In genomic region chrX:13646154-13646549, GRCh38 we compare ENCODE assay signal across 8 cellular contexts. TPM values are rescaled to one million over a fixed set of nuclear protein-coding genes. Genes with fewer than 3 reads are reported as not detected.
A peak's percentile ranks its signal among the peaks of the same experiment; 100 is the strongest.
DNase-seq lines count a peak whose midpoint lies in the region; ATAC-seq and TF ChIP-seq lines count a peak whose summit lies in the region.

No MANE protein-coding gene starts in this region.

- H3K27me3 ChIP-seq in GM23338 (ENCODE audit: insufficient read depth) (no peaks in the 10 kb centered on the region), heart left ventricle (peaks cover 0 to 32% (median 0%) of the 10 kb centered on the region in 9 donors)

- peaks cover 0 to 6% (median 0%) of the 10 kb centered on the region in 12 donors for H3K9me3 ChIP-seq in heart left ventricle

- no peak overlapping the region for H3K4me3 ChIP-seq in GM23338
- H3K4me3 ChIP-seq in heart left ventricle, result no peak overlapping the region

- no peak for TF ChIP-seq POLR2A in heart left ventricle (IDR thresholded peaks at IDR 0.05)

- H3K4me3 Mint-ChIP-seq in GM23338, result no peak overlapping the region
- no peak overlapping the region for H3K4me3 Mint-ChIP-seq in activated naive CD8-positive, alpha-beta T cell treated with anti-CD3 and anti-CD28 coated beads for 36 hours

- no peaks in the 10 kb centered on the region for H3F3A ChIP-seq in GM23338 (replicated peaks; ENCODE audit: low read depth)

- H4K20me1 ChIP-seq in GM23338 (replicated peaks; ENCODE audit: insufficient read depth), result no peaks in the 10 kb centered on the region

- H3K27ac ChIP-seq in C4-2B, result no peak overlapping the region
- 0 out of 2 replicates have a peak overlapping the region, but pooled peaks have one; percentile 55 for H3K27ac ChIP-seq in GM23338 (ENCODE audit: low read depth)
- H3K27ac ChIP-seq in heart left ventricle, result no peak overlapping the region

- intact Hi-C loops in heart left ventricle (cut with DNase I), result loop anchor here in 8 of 10 donors (2.0 to 10.0 kb wide), 7 partner anchors 137 to 701 kb away; no protein-coding TSS in a partner anchor

- no peaks in the 10 kb centered on the region for H3K27me3 Mint-ChIP-seq in GM23338 (ENCODE audit: insufficient read depth, low read depth, poor library complexity)
- H3K27me3 Mint-ChIP-seq in activated naive CD8-positive, alpha-beta T cell treated with anti-CD3 and anti-CD28 coated beads for 36 hours, result no peaks in the 10 kb centered on the region

- peak; percentile 76 for DNase-seq in GM23338 (ENCODE audit: low spot score)
- peak; percentile 63 for DNase-seq in NCI-H748 (lab: John Stamatoyannopoulos, UW; ENCODE audit: unreplicated experiment)
- peak; percentile 31 for DNase-seq in activated naive CD8-positive, alpha-beta T cell treated with anti-CD3 and anti-CD28 coated beads for 36 hours
- peak; percentile 43 to 69 (median 64) for DNase-seq in heart left ventricle
- peak; percentile 38 for DNase-seq in renal cortical epithelial cell (ENCODE audit: low read depth)

- 42 to 44% (median 43%) methylated on average over 3 of the region's 3 CpGs for WGBS in heart left ventricle, 4 donors

- no peaks in the 10 kb centered on the region for H3K79me2 ChIP-seq in GM23338 (replicated peaks; ENCODE audit: insufficient read depth)

- TF ChIP-seq CTCF in C4-2B (conservative IDR thresholded peaks at IDR 0.05) (peak; percentile 65), GM23338 (conservative IDR thresholded peaks at IDR 0.05; ENCODE audit: low read depth in 2 of 2) (peak; percentile 59 to 81), heart left ventricle (IDR thresholded peaks at IDR 0.05) (peak; percentile 30 to 74 (median 62))

- peak overlapping the region; percentile 69; the same call in 1 of the 2 replicates for H2AFZ ChIP-seq in GM23338

- no peaks in the 10 kb centered on the region for H3K9me2 ChIP-seq in GM23338 (ENCODE audit: insufficient read depth)

- H3K36me3 Mint-ChIP-seq in GM23338 (ENCODE audit: low read depth), result no peaks in the 10 kb centered on the region
- H3K36me3 Mint-ChIP-seq in activated naive CD8-positive, alpha-beta T cell treated with anti-CD3 and anti-CD28 coated beads for 36 hours, result no peaks in the 10 kb centered on the region

- H3K36me3 ChIP-seq in GM23338 (ENCODE audit: insufficient read depth) (no peaks in the 10 kb centered on the region), heart left ventricle (no peaks in the 10 kb centered on the region)

- H3K4me2 ChIP-seq in GM23338, result no peak overlapping the region

- peaks cover 8% of the 10 kb centered on the region; the same call in 2 of the 3 replicates for H3K4me1 Mint-ChIP-seq in GM23338
- H3K4me1 Mint-ChIP-seq in activated naive CD8-positive, alpha-beta T cell treated with anti-CD3 and anti-CD28 coated beads for 36 hours, result peaks cover 3% of the 10 kb centered on the region

- no peaks in the 10 kb centered on the region for H3K9me3 Mint-ChIP-seq in GM23338
- H3K9me3 Mint-ChIP-seq in activated naive CD8-positive, alpha-beta T cell treated with anti-CD3 and anti-CD28 coated beads for 36 hours, result no peaks in the 10 kb centered on the region

- H3K4me1 ChIP-seq in GM23338 (ENCODE audit: insufficient read depth), result no peaks in the 10 kb centered on the region
- H3K4me1 ChIP-seq in heart left ventricle, result peaks cover 0 to 10% (median 0%) of the 10 kb centered on the region in 12 donors

- ATAC-seq in GM23338 (peak; percentile 90), heart left ventricle (peak in 3 of 4 donors; percentile 68 to 81 (median 78)), GM18517 (IDR thresholded peaks at IDR 0.05; ENCODE audit: unreplicated experiment) (no peak), GM19395 (IDR thresholded peaks at IDR 0.05; ENCODE audit: unreplicated experiment) (no peak)

- peak overlapping the region; percentile 79 for H3K27ac Mint-ChIP-seq in GM23338
- no peak overlapping the region for H3K27ac Mint-ChIP-seq in activated naive CD8-positive, alpha-beta T cell treated with anti-CD3 and anti-CD28 coated beads for 36 hours

TF ChIP-seq in GM23338, 12 proteins besides CTCF, POLR2A, EP300 and RAD21:
- no peak for TF ChIP-seq STAT1 (IDR thresholded peaks at IDR 0.05; ENCODE audit: unreplicated experiment)
- TF ChIP-seq JUNB (IDR thresholded peaks at IDR 0.05; ENCODE audit: unreplicated experiment), result no peak
- no peak for TF ChIP-seq EZH2 (IDR thresholded peaks at IDR 0.05; ENCODE audit: low read depth, unreplicated experiment)
- no peak for TF ChIP-seq ETS1 (IDR thresholded peaks at IDR 0.05)
- no peak for TF ChIP-seq ZNF114 (CRISPR knock-in tag; IDR thresholded peaks at IDR 0.05)
- no peak for TF ChIP-seq NANOG (IDR thresholded peaks at IDR 0.05; ENCODE audit: borderline replicate concordance)

RNA-seq across cellular contexts. Expression of gene TCEANC, which starts 6.8 kb away (rescaled TPM):
- total RNA-seq in GM23338 (2014; rRNA removed; shearing (Covaris generic)), result 2.5 and 5.5 TPM in 2 replicates
- 0.89 and 1.2 TPM in 2 replicates for polyA plus RNA-seq in GM23338 (2016; fragmentation: Nextera tagmentation; extraction: Ambion mirVana)
- under 1 TPM; 0.84 to 0.89 TPM for total RNA-seq in activated naive CD8-positive, alpha-beta T cell treated with anti-CD3 and anti-CD28 coated beads for 36 hours
- total RNA-seq in heart left ventricle, result 1 to 10 TPM; 1.9 to 6.8 (median 4.2) TPM
- 1 to 10 TPM; 1.0 to 2.1 TPM for polyA plus RNA-seq in heart left ventricle
- total RNA-seq in renal cortical epithelial cell, result 2.5 and 4.5 TPM in 2 replicates

RNA-seq across cellular contexts. Expression of gene RAB9A, which starts 42.8 kb away (rescaled TPM):
- total RNA-seq in GM23338 (2014; rRNA removed; shearing (Covaris generic)), result 36.8 and 45.1 TPM in 2 replicates
- 42.5 and 43.3 TPM in 2 replicates for polyA plus RNA-seq in GM23338 (2016; fragmentation: Nextera tagmentation; extraction: Ambion mirVana)
- total RNA-seq in activated naive CD8-positive, alpha-beta T cell treated with anti-CD3 and anti-CD28 coated beads for 36 hours, result 10 to 100 TPM; 33.8 to 36.4 TPM
- total RNA-seq in heart left ventricle, result 10 to 100 TPM; 17.4 to 34.2 (median 21.7) TPM
- 10 to 100 TPM in 1 of 2 donors, 1 to 10 TPM in 1; 6.8 to 29.2 TPM for polyA plus RNA-seq in heart left ventricle
- 50.4 and 94.3 TPM in 2 replicates for total RNA-seq in renal cortical epithelial cell

Comparison
In these comparisons a context has a peak if more than half of its experiments do, and no peak if none do; other contexts are left out.
1. ATAC-seq: peak in GM23338 (single experiment) and heart left ventricle (3 of 4); none in GM18517 (single experiment) and GM19395 (single experiment).
2. Peak in every context shown above with its lines, with median percentiles within 50 percentile points of each other: CTCF ChIP-seq and DNase-seq.